In the genomic region with DNA sequence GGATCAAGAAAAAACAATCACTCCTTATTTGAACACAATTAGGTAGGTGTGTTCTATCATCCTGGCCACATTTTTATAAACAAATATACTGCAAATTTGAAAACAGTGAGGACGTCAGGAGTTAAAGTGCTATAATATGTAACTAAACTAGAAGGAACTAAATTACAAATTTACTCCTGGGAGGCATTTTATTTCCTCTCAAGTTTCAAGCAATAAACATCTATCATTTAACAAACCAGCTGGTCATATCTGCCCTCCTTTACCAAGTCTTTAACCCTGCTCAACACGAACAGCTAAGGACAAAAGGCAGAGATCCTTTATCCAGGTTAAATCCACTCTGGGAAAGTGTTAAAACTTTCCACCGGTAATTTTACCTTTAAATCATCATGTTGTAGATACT, we compare ENCODE assay signal across 21 cellular contexts. TPM values are rescaled to one million over a fixed set of nuclear protein-coding genes. Genes with fewer than 3 reads are reported as not detected.
A peak's percentile ranks its signal among the peaks of the same experiment; 100 is the strongest.
DNase-seq lines count a peak whose midpoint lies in the region; ATAC-seq, FAIRE-seq and TF ChIP-seq lines count a peak whose summit lies in the region.
"Had no signal": no experiment of that assay in that cellular context is flagged by ENCODE, and none has a peak within 500 bp of the region (broad histone marks: within the 10 kb centered on the region; RNA-seq: fewer than 3 reads in every experiment).

No MANE protein-coding gene starts in this region.

- no peaks in the 10 kb centered on the region for H3K9me3 Mint-ChIP-seq in WTC11
- H3K9me3 Mint-ChIP-seq: activated T-helper 17 cell treated with anti-CD3 and anti-CD28 coated beads, Interleukin-2, amount 50 U/mL, for 72 hours; CD4-positive, CD25-positive, alpha-beta regulatory T cell; naive thymus-derived CD4-positive, alpha-beta T cell had no signal

- H3K4me3 Mint-ChIP-seq in WTC11: no peak overlapping the region
- H3K4me3 Mint-ChIP-seq: activated T-helper 17 cell treated with anti-CD3 and anti-CD28 coated beads, Interleukin-2, amount 50 U/mL, for 72 hours; naive thymus-derived CD4-positive, alpha-beta T cell had no signal

- CTCF ChIA-PET in WTC11 (lab: Charles Lee): interaction anchor here (0.9 kb wide), 1 partner anchor 179 kb away, joined by 3 read pairs; no protein-coding TSS in a partner anchor

- H3K4me3 ChIP-seq in mesodermal cell (ENCODE audit: extremely low read depth, insufficient read depth, low read length, poor library complexity, severe bottlenecking) (no peak overlapping the region), gastrocnemius medialis (no peak overlapping the region)

- peaks cover 52% of the 10 kb centered on the region for H3K4me1 Mint-ChIP-seq in WTC11

- POLR2A ChIA-PET in WTC11 (lab: Charles Lee): no interaction called here

- DNase-seq in GM12892 (ENCODE audit: insufficient read length): no peak
- no peak for DNase-seq in WTC11 (ENCODE audit: low spot score)
- no peak for DNase-seq in gastrocnemius medialis
- no peak for DNase-seq in NCI-H187 treated with DMSO at 0.1 percent for 48 hours (lab: John Stamatoyannopoulos, UW)
- DNase-seq: activated CD4-positive, alpha-beta T cell treated with anti-CD3 and anti-CD28 coated beads for 48 hours; CD4-positive, CD25-positive, alpha-beta regulatory T cell; dermis blood vessel endothelial cell; foreskin keratinocyte; mammary epithelial cell; naive thymus-derived CD4-positive, alpha-beta T cell; NCI-H187; NCI-H2227 treated with DMSO at 0.1 percent for 48 hours; NCI-H774; SHP77 treated with DMSO at 0.1 percent for 48 hours had no signal

- peaks cover 11% of the 10 kb centered on the region for H3K36me3 Mint-ChIP-seq in WTC11

- H3K27ac Mint-ChIP-seq in WTC11: peak overlapping the region; percentile 93

- ATAC-seq in WTC11 (no peak), gastrocnemius medialis (no peak), HG02798 (IDR thresholded peaks at IDR 0.05; ENCODE audit: poor library complexity, unreplicated experiment) (no peak), HG03039 (IDR thresholded peaks at IDR 0.05; ENCODE audit: unreplicated experiment) (no peak)
- ATAC-seq: activated T-helper 17 cell treated with anti-CD3 and anti-CD28 coated beads, Interleukin-2, amount 50 U/mL, for 72 hours; naive thymus-derived CD4-positive, alpha-beta T cell had no signal

- TF ChIP-seq POLR2A in GM12892 (IDR thresholded peaks at IDR 0.05; ENCODE audit: low read depth, low read length) (0 out of 2 replicates have a peak, but pooled peaks have one; percentile 4), gastrocnemius medialis (IDR thresholded peaks at IDR 0.05) (no peak)

- H3K27me3 Mint-ChIP-seq in WTC11 (ENCODE audit: low read depth): no peaks in the 10 kb centered on the region
- H3K27me3 Mint-ChIP-seq: activated T-helper 17 cell treated with anti-CD3 and anti-CD28 coated beads, Interleukin-2, amount 50 U/mL, for 72 hours; CD4-positive, CD25-positive, alpha-beta regulatory T cell; naive thymus-derived CD4-positive, alpha-beta T cell had no signal

- intact Hi-C loops in gastrocnemius medialis (cut with DNase I; ENCODE audit: low total_unique reads): no loop called here

- peaks cover 21% of the 10 kb centered on the region for H3K36me3 ChIP-seq in mesodermal cell (ENCODE audit: control insufficient read depth, insufficient read depth, low read length)
- peaks cover 0 to 18% of the 10 kb centered on the region in 2 donors for H3K36me3 ChIP-seq in gastrocnemius medialis

- H3K27ac ChIP-seq in mesodermal cell (ENCODE audit: low read depth, low read length, severe bottlenecking) (peak overlapping the region; percentile 52), gastrocnemius medialis (peak overlapping the region; percentile 49 to 68 (median 65))
- H3K27ac ChIP-seq: foreskin keratinocyte had no signal

- TF ChIP-seq CTCF in WTC11 (IDR thresholded peaks at IDR 0.05) (no peak), gastrocnemius medialis (IDR thresholded peaks at IDR 0.05 in 4 of 5, conservative IDR thresholded peaks at IDR 0.05 in 1 of 5) (no peak)

- no peaks in the 10 kb centered on the region for H3K27me3 ChIP-seq in gastrocnemius medialis
- H3K27me3 ChIP-seq: foreskin keratinocyte had no signal

- H3K9me3 ChIP-seq in mesodermal cell (ENCODE audit: control insufficient read depth, low read length) (no peaks in the 10 kb centered on the region), gastrocnemius medialis (no peaks in the 10 kb centered on the region)

- no peak for FAIRE-seq in GM12892 (lab: Jason Lieb, UNC)
- FAIRE-seq: GM19239, keratinocyte, TTC549 had no signal

- H3K4me1 ChIP-seq in mesodermal cell (ENCODE audit: control insufficient read depth, insufficient read depth, low read length, poor library complexity, severe bottlenecking) (peaks cover 7% of the 10 kb centered on the region), gastrocnemius medialis (peaks cover 36 to 47% of the 10 kb centered on the region in 2 donors)
- H3K4me1 ChIP-seq: foreskin keratinocyte had no signal

- in situ Hi-C loops in gastrocnemius medialis (cut with MboI; ENCODE audit: low sequenced_read_pairs in 4 of 4): no loop called here

- 89% methylated on average over 1 of the region's 3 CpGs; no CpG with 5 or more reads in 1 of the 2 experiments for WGBS in mesodermal cell (ENCODE audit: insufficient coverage in 2 of 2), 2 experiments

TF ChIP-seq in WTC11, 78 proteins besides CTCF, POLR2A, EP300 and RAD21:
- TF ChIP-seq TCF7 (CRISPR knock-in tag; IDR thresholded peaks at IDR 0.05; ENCODE audit: low read depth) (no peak), SMAD4 (CRISPR knock-in tag; IDR thresholded peaks at IDR 0.05) (no peak), ZNF671 (CRISPR knock-in tag; IDR thresholded peaks at IDR 0.05) (no peak), IRF2 (CRISPR knock-in tag; IDR thresholded peaks at IDR 0.05; ENCODE audit: borderline replicate concordance, low read depth) (no peak), ZNF138 (CRISPR knock-in tag; conservative IDR thresholded peaks at IDR 0.05) (no peak), RELA (CRISPR knock-in tag; IDR thresholded peaks at IDR 0.05; ENCODE audit: borderline replicate concordance) (no peak), MYBL2 (CRISPR knock-in tag; IDR thresholded peaks at IDR 0.05) (no peak), TEAD1 (CRISPR knock-in tag; IDR thresholded peaks at IDR 0.05) (no peak), FOXK1 (CRISPR knock-in tag; IDR thresholded peaks at IDR 0.05) (no peak), USF2 (CRISPR knock-in tag; IDR thresholded peaks at IDR 0.05) (no peak), ZNF263 (CRISPR knock-in tag; IDR thresholded peaks at IDR 0.05; ENCODE audit: low read depth) (no peak), NFATC4 (CRISPR knock-in tag; IDR thresholded peaks at IDR 0.05) (no peak), ZNF281 (CRISPR knock-in tag; IDR thresholded peaks at IDR 0.05) (no peak)
- TF ChIP-seq, protein P1, sequence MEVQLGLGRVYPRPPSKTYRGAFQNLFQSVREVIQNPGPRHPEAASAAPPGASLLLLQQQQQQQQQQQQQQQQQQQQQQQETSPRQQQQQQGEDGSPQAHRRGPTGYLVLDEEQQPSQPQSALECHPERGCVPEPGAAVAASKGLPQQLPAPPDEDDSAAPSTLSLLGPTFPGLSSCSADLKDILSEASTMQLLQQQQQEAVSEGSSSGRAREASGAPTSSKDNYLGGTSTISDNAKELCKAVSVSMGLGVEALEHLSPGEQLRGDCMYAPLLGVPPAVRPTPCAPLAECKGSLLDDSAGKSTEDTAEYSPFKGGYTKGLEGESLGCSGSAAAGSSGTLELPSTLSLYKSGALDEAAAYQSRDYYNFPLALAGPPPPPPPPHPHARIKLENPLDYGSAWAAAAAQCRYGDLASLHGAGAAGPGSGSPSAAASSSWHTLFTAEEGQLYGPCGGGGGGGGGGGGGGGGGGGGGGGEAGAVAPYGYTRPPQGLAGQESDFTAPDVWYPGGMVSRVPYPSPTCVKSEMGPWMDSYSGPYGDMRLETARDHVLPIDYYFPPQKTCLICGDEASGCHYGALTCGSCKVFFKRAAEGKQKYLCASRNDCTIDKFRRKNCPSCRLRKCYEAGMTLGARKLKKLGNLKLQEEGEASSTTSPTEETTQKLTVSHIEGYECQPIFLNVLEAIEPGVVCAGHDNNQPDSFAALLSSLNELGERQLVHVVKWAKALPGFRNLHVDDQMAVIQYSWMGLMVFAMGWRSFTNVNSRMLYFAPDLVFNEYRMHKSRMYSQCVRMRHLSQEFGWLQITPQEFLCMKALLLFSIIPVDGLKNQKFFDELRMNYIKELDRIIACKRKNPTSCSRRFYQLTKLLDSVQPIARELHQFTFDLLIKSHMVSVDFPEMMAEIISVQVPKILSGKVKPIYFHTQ (CRISPR knock-in tag; IDR thresholded peaks at IDR 0.05): no peak
TF ChIP-seq in WTC11: peak in this region for 0.

RNA-seq across cellular contexts. Expression of gene ANKRD10, which starts 26.5 kb away (rescaled TPM):
- polyA plus RNA-seq in GM12892 (2012; ENCODE audit: missing spikeins): 115 TPM
- total RNA-seq in WTC11 (2021) (176 to 219 TPM (median 191 TPM) in 3 replicates), gastrocnemius medialis (100 to 1,000 TPM; 145 to 381 (median 164) TPM)
- polyA plus RNA-seq in mesodermal cell (2013, experiment 1 of 2): 138 TPM
- polyA plus RNA-seq in mesodermal cell (2013, experiment 2 of 2): 98.2 TPM
